1 cellular context compared by ENCODE assay signal in the genomic region with DNA sequence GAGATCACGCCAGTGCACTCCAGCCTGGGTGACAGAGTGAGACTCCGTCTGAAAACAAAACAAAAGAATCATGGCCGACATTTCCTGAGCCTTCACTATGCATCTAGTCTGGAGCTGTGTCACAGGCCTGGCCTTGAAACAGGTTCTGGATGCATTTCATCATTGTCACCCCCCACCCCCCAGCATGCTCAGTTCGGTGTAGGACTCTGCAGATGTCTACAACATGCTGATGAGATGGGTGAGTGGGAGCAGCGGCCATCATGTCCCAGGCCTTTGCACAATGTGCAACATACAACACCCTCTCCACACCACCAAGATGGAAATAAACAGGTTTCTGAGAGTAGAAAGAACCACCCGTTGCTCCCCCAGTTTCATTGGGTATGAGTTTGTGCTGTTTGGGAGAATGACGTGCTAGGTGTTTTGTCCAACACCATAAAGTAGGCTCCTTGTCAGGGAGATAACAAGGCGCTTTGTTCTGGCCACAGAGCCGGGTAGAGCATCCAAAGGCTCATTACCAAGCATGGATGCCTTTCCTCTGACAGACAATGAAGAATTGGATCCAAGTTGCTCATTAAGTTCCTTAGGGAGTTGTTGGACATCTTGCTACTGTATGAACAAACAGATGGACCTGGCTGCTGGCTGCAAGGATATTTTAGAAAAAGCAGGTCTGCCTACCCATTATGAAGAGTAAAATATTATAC.
TF ChIP-seq lines count a peak whose summit lies in the region.

No MANE protein-coding gene starts in this region.

TF ChIP-seq in WTC11, 78 proteins besides CTCF, POLR2A, EP300 and RAD21 (continued from another document):
- TF ChIP-seq NR2C2 (CRISPR knock-in tag; IDR thresholded peaks at IDR 0.05) = no peak
- TF ChIP-seq ZNF138 (CRISPR knock-in tag; conservative IDR thresholded peaks at IDR 0.05) = no peak
- no peak for TF ChIP-seq IRF2 (CRISPR knock-in tag; IDR thresholded peaks at IDR 0.05; ENCODE audit: borderline replicate concordance, low read depth)
- no peak for TF ChIP-seq ZNF396 (CRISPR knock-in tag; IDR thresholded peaks at IDR 0.05; ENCODE audit: borderline replicate concordance)
- TF ChIP-seq, protein P1, sequence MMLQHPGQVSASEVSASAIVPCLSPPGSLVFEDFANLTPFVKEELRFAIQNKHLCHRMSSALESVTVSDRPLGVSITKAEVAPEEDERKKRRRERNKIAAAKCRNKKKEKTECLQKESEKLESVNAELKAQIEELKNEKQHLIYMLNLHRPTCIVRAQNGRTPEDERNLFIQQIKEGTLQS (CRISPR knock-in tag; conservative IDR thresholded peaks at IDR 0.05) = no peak
- no peak for TF ChIP-seq CREM (CRISPR knock-in tag; IDR thresholded peaks at IDR 0.05)
- TF ChIP-seq ZNF219 (CRISPR knock-in tag; IDR thresholded peaks at IDR 0.05; ENCODE audit: borderline replicate concordance) = no peak
- no peak for TF ChIP-seq RORB (CRISPR knock-in tag; IDR thresholded peaks at IDR 0.05)
- no peak for TF ChIP-seq SMAD3 (CRISPR knock-in tag; IDR thresholded peaks at IDR 0.05; ENCODE audit: borderline replicate concordance)
- TF ChIP-seq MXD4 (CRISPR knock-in tag; IDR thresholded peaks at IDR 0.05; ENCODE audit: borderline replicate concordance) = no peak
- TF ChIP-seq E2F4 (CRISPR knock-in tag; IDR thresholded peaks at IDR 0.05; ENCODE audit: borderline replicate concordance, low read depth) = no peak
